ENCODE assay signal across 18 cellular contexts in the genomic region with DNA sequence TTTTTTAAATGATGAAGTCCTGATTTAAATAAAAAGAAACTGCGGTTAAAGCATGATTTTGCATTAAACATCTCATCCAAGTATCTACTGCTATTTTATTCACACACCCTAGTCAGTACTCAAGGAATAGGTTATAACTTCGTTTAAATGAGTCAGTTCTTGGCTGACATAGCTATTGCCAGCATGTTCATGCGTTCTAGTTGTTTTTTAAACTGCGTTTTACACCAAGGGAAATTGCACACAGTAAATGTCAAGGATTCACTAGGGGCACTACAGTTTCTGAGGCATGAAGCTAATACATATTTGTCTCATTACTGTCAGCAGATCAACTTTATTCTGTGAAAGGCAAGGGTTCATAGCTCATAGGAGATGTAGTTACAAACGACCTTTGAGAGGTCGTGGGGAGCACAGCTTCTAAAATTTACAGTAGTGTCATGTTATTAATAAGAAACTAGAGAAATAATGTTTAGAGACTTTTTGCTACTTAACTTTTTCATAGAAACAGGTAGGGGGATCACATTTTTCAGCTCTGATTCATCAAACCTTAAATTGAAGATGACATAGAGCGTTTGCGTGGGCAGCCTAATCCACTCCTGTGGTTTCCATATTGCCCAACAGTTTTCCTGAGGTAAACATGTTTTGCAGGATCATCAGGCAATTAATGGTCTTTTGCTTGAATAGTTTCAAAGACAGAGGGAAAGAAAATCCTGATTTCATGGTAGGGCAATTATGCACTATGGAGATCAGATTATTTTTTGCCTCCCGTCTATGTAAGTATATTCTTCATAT.
DNase-seq lines count a peak whose midpoint lies in the region; ATAC-seq and FAIRE-seq lines count a peak whose summit lies in the region.
"Had no signal": no experiment of that assay in that cellular context is flagged by ENCODE, and none has a peak within 500 bp of the region (broad histone marks: within the 10 kb centered on the region; RNA-seq: fewer than 3 reads in every experiment).

No MANE protein-coding gene starts in this region.

- peak; percentile 6 for DNase-seq in HT1080 (ENCODE audit: low read depth)
- peak; percentile 52 for DNase-seq in SW480 (ENCODE audit: low spot score)
- DNase-seq in iris pigment epithelial cell (ENCODE audit: low read depth): peak; percentile 6
- DNase-seq in urothelium cell line (ENCODE audit: low spot score): peak; percentile 47
- DNase-seq in Right ventricle myocardium inferior (ENCODE audit: missing footprints): no peak
- no peak for DNase-seq in activated CD4-positive, CD25-positive, alpha-beta regulatory T cell treated with anti-CD3 and anti-CD28 coated beads, Interleukin-2, amount 50 U/mL, for 72 hours
- DNase-seq: AML-193, DND-41, MV-4-11, NCI-H187, NCI-H2227 treated with DMSO at 0.1 percent for 48 hours, NCI-H524, NCI-H82, PC-9, SJCRH30 had no signal

- intact Hi-C loops in Right ventricle myocardium inferior (cut with DNase I): no loop called here

- no peak for ATAC-seq in Right ventricle myocardium inferior
- ATAC-seq in HG03045 (IDR thresholded peaks at IDR 0.05; ENCODE audit: unreplicated experiment): no peak
- ATAC-seq: K562 had no signal

- no peak for FAIRE-seq in urothelium cell line (lab: Jason Lieb, UNC)
- FAIRE-seq: G401.6, K562 had no signal

Comparison
In these comparisons a context has a peak if more than half of its experiments do, and no peak if none do; other contexts are left out.
1. DNase-seq: peak in HT1080 (single experiment), SW480 (single experiment), iris pigment epithelial cell (single experiment) and urothelium cell line (single experiment); none in Right ventricle myocardium inferior (single experiment) and activated CD4-positive, CD25-positive, alpha-beta regulatory T cell treated with anti-CD3 and anti-CD28 coated beads, Interleukin-2, amount 50 U/mL, for 72 hours (single experiment).